ENCODE assay signal across 2 cellular contexts in genomic region chr9:136220017-136220729, GRCh38.
A peak's percentile ranks its signal among the peaks of the same experiment; 100 is the strongest.
TF ChIP-seq lines count a peak whose summit lies in the region.

No MANE protein-coding gene starts in this region.

TF ChIP-seq in IMR-90, 13 proteins besides CTCF, POLR2A, EP300 and RAD21:
- TF ChIP-seq MAFK (IDR thresholded peaks at IDR 0.05; ENCODE audit: low read depth, low read length) (no peak), BHLHE40 (IDR thresholded peaks at IDR 0.05; ENCODE audit: low read depth, low read length) (peak; percentile 25; the same call in 1 of the 2 replicates), FOS (IDR thresholded peaks at IDR 0.05; ENCODE audit: low read depth, low read length) (0 out of 2 replicates have a peak, but pooled peaks have one; percentile 17)

TF ChIP-seq in HepG2, 621 proteins besides CTCF, POLR2A, EP300 and RAD21:
- TF ChIP-seq SKI (IDR thresholded peaks at IDR 0.05; ENCODE audit: partially characterized antibody): no peak
- TF ChIP-seq RARG (CRISPR knock-in tag; IDR thresholded peaks at IDR 0.05; ENCODE audit: low read depth): no peak
- no peak for TF ChIP-seq POLR2G (IDR thresholded peaks at IDR 0.05; ENCODE audit: low read depth, low read length)
- no peak for TF ChIP-seq ZNF264 (CRISPR knock-in tag; IDR thresholded peaks at IDR 0.05)
TF ChIP-seq in HepG2: peak in this region for 0.
